Comparison of ENCODE assay signal across 8 cellular contexts in genomic region chr14:49584981-49585640, GRCh38. TPM values are rescaled to one million over a fixed set of nuclear protein-coding genes. Genes with fewer than 3 reads are reported as not detected.
DNase-seq lines count a peak whose midpoint lies in the region; TF ChIP-seq lines count a peak whose summit lies in the region.
"Not testable (repeated sequence)": the region's sequence is repeated elsewhere in the genome, so short reads cannot be mapped to it uniquely, and the experiment has no call there.

No MANE protein-coding gene starts in this region.

- H3K79me2 ChIP-seq in MM.1S (ENCODE audit: low read length) (peaks cover 44% of the 10 kb centered on the region), trophoblast cell (ENCODE audit: control insufficient read depth, insufficient read depth, low read length, poor library complexity) (peaks cover 16% of the 10 kb centered on the region)

- H2BK120ac ChIP-seq in trophoblast cell (ENCODE audit: insufficient read depth, low read length, poor library complexity): peak overlapping the region; percentile 56

- H3K4me1 ChIP-seq in MM.1S (ENCODE audit: low read length); trophoblast cell (ENCODE audit: control insufficient read depth in 1 of 2, insufficient read depth in 2 of 2, low read length in 2 of 2): not testable (repeated sequence)
- peaks cover 23% of the 10 kb centered on the region for H3K4me1 ChIP-seq in adipocyte (ENCODE audit: control insufficient read depth, insufficient read depth, low read length)
- peaks cover 4 to 16% (median 7%) of the 10 kb centered on the region in 4 donors for H3K4me1 ChIP-seq in liver (ENCODE audit: control insufficient read depth in 4 of 4, insufficient read depth in 4 of 4, low read length in 3 of 4)
- peaks cover 13 to 15% of the 10 kb centered on the region in 2 donors for H3K4me1 ChIP-seq in thyroid gland

- not testable (repeated sequence) for H2BK12ac ChIP-seq in trophoblast cell (ENCODE audit: low read length)

- H4K8ac ChIP-seq in trophoblast cell (ENCODE audit: low read depth, low read length): peak overlapping the region; percentile 77

- H3K4me3 ChIP-seq in MM.1S (ENCODE audit: low read length) (peak overlapping the region; percentile 86), adipocyte (ENCODE audit: low read length) (peak overlapping the region; percentile 95), liver (ENCODE audit: low read depth in 1 of 3, low read length in 3 of 3) (peak overlapping the region; percentile 77 to 97 (median 87)), trophoblast cell (ENCODE audit: low read depth, low read length) (peak overlapping the region; percentile 78), thyroid gland (replicated peaks in 1 of 3) (peak overlapping the region; percentile 37 to 81 (median 76))

- H3F3A ChIP-seq in MM.1S (ENCODE audit: insufficient read depth, low read length): peaks cover 13% of the 10 kb centered on the region

- not testable (repeated sequence) for H3K23ac ChIP-seq in trophoblast cell (ENCODE audit: low read length)

- not testable (repeated sequence) for H4K91ac ChIP-seq in trophoblast cell (ENCODE audit: low read depth, low read length)

- H3K27me3 ChIP-seq in MM.1S (replicated peaks; ENCODE audit: insufficient read depth, low read length); adipocyte (replicated peaks; ENCODE audit: control insufficient read depth, insufficient read depth, low read length); liver (ENCODE audit: control insufficient read depth in 4 of 4, insufficient read depth in 4 of 4, low read length in 3 of 4); trophoblast cell (ENCODE audit: insufficient read depth, low read length); thyroid gland: not testable (repeated sequence)

- not testable (repeated sequence) for H3K14ac ChIP-seq in trophoblast cell (ENCODE audit: low read length)

- intact Hi-C loops in thyroid gland (cut with DNase I): not testable (repeated sequence)

- not testable (repeated sequence) for TF ChIP-seq CTCF in MM.1S (IDR thresholded peaks at IDR 0.05; ENCODE audit: low read length); liver (IDR thresholded peaks at IDR 0.05; ENCODE audit: low read depth, low read length, missing input control); thyroid gland (IDR thresholded peaks at IDR 0.05)

- not testable (repeated sequence) for TF ChIP-seq POLR2A in erythroblast (IDR thresholded peaks at IDR 0.05; ENCODE audit: low read length); thyroid gland (IDR thresholded peaks at IDR 0.05)

- not testable (repeated sequence) for H4K20me1 ChIP-seq in MM.1S (ENCODE audit: insufficient read depth, low read length)

- H2BK5ac ChIP-seq in trophoblast cell (ENCODE audit: low read depth, low read length, poor library complexity): not testable (repeated sequence)

- H3K36me3 ChIP-seq in MM.1S (replicated peaks; ENCODE audit: insufficient read depth, low read length): not testable (repeated sequence)
- H3K36me3 ChIP-seq in adipocyte (ENCODE audit: control insufficient read depth, insufficient read depth, low read length, severe bottlenecking): peaks cover 26% of the 10 kb centered on the region
- peaks cover 3 to 21% (median 16%) of the 10 kb centered on the region in 4 donors for H3K36me3 ChIP-seq in liver (ENCODE audit: control insufficient read depth in 4 of 4, insufficient read depth in 3 of 4, low read depth in 1 of 4, low read length in 3 of 4)
- peaks cover 14 to 17% of the 10 kb centered on the region in 2 experiments for H3K36me3 ChIP-seq in trophoblast cell (ENCODE audit: control insufficient read depth in 1 of 2, insufficient read depth in 2 of 2, low read length in 2 of 2)
- H3K36me3 ChIP-seq in thyroid gland: peaks cover 8 to 17% of the 10 kb centered on the region in 2 donors

- H3K9me3 ChIP-seq in MM.1S (replicated peaks; ENCODE audit: insufficient read depth, low read length); adipocyte (ENCODE audit: control insufficient read depth, low read length); liver (ENCODE audit: control insufficient read depth in 4 of 4, low read length in 3 of 4); trophoblast cell (ENCODE audit: insufficient read depth, low read depth, low read length); thyroid gland: not testable (repeated sequence)

- H2AK5ac ChIP-seq in trophoblast cell (ENCODE audit: low read length): not testable (repeated sequence)

- peak overlapping the region; percentile 45; the same call in 1 of the 2 replicates for H3K4me2 ChIP-seq in MM.1S (ENCODE audit: low read depth, low read length)
- peak overlapping the region; percentile 56 for H3K4me2 ChIP-seq in trophoblast cell (ENCODE audit: low read length)

- H3K18ac ChIP-seq in trophoblast cell (ENCODE audit: low read length): not testable (repeated sequence)

- not testable (repeated sequence) for H2AFZ ChIP-seq in MM.1S (ENCODE audit: low read length); trophoblast cell (ENCODE audit: insufficient read depth, low read length, poor library complexity)

- H3K79me1 ChIP-seq in trophoblast cell (ENCODE audit: low read length): not testable (repeated sequence)

- TF ChIP-seq RAD21 in liver (IDR thresholded peaks at IDR 0.05): not testable (repeated sequence)

- peak overlapping the region; percentile 100 for H3K4ac ChIP-seq in trophoblast cell (ENCODE audit: low read depth, low read length)

- peak overlapping the region; percentile 82; the same call in 1 of the 2 replicates for H3K27ac ChIP-seq in MM.1S (ENCODE audit: low read length)
- H3K27ac ChIP-seq in liver (ENCODE audit: low read depth in 1 of 2, low read length in 2 of 2); trophoblast cell (ENCODE audit: low read depth, low read length): not testable (repeated sequence)
- peak overlapping the region in 1 of 3 donors; percentile 94 for H3K27ac ChIP-seq in thyroid gland

- not testable (repeated sequence) for H3K9me2 ChIP-seq in MM.1S (replicated peaks; ENCODE audit: insufficient read depth, low read length)

- peak overlapping the region; percentile 96 for H3K9ac ChIP-seq in MM.1S (ENCODE audit: low read length)
- H3K9ac ChIP-seq in adipocyte (ENCODE audit: low read length): peak overlapping the region; percentile 98
- peak overlapping the region; percentile 84 to 98 for H3K9ac ChIP-seq in liver (ENCODE audit: low read depth in 1 of 2, low read length in 2 of 2)
- peak overlapping the region; percentile 71 for H3K9ac ChIP-seq in trophoblast cell (ENCODE audit: low read length)

- WGBS in liver: 28% methylated on average over 32 of the region's 32 CpGs
- WGBS in trophoblast cell (ENCODE audit: extremely low coverage, insufficient coverage, insufficient read length): no CpG with 5 or more reads among the region's 32 CpGs
- 14 to 17% methylated on average over 32 of the region's 32 CpGs for WGBS in thyroid gland, 2 donors

- DNase-seq in DMS53 (lab: John Stamatoyannopoulos, UW) (peak; percentile 38), UCSD-AML1 (lab: John Stamatoyannopoulos, UW; ENCODE audit: unreplicated experiment) (peak; percentile 13), adipocyte (ENCODE audit: low read depth) (peak; percentile 40), erythroblast (lab: John Stamatoyannopoulos, UW) (peak; percentile 40 to 68), trophoblast cell (peak in 1 of 2 donors; percentile 24)
- DNase-seq in MM.1S, thyroid gland: not testable (repeated sequence)

- peak overlapping the region; percentile 36 for H4K12ac ChIP-seq in trophoblast cell (ENCODE audit: low read depth, low read length)

RNA-seq across cellular contexts. Expression of gene RPS29, which starts 1.1 kb away (rescaled TPM):
- total RNA-seq in liver (1,000 to 10,000 TPM in 1 of 2 donors, 100 to 1,000 TPM in 1; 606 to 1,739 TPM), thyroid gland (1,000 to 10,000 TPM; 1,423 to 9,553 (median 5,247) TPM)
- 1,000 to 10,000 TPM in 1 of 2 donors, 100 to 1,000 TPM in 1; 584 to 1,071 TPM for polyA plus RNA-seq in liver
- polyA plus RNA-seq in trophoblast cell (2013): 13,391 and 13,743 TPM in 2 replicates

RNA-seq across cellular contexts. Expression of gene LRR1, which starts 13.6 kb away (rescaled TPM):
- total RNA-seq in liver (10 to 100 TPM in 1 of 2 donors, 1 to 10 TPM in 1; 3.8 to 23.2 TPM), thyroid gland (1 to 10 TPM; 5.2 to 8.9 (median 6.9) TPM)
- polyA plus RNA-seq in liver: 1 to 10 TPM; 3.7 to 4.4 TPM
- 12.6 and 13.5 TPM in 2 replicates for polyA plus RNA-seq in trophoblast cell (2013)

RNA-seq across cellular contexts. Expression of gene RPL36AL, which starts 35.3 kb away (rescaled TPM):
- total RNA-seq in liver (100 to 1,000 TPM; 110 to 115 TPM), thyroid gland (100 to 1,000 TPM; 119 to 348 (median 175) TPM)
- 100 to 1,000 TPM; 181 to 268 TPM for polyA plus RNA-seq in liver
- polyA plus RNA-seq in trophoblast cell (2013): 509 and 527 TPM in 2 replicates

RNA-seq across cellular contexts. Expression of gene MGAT2, which starts 35.5 kb away (rescaled TPM):
- total RNA-seq in liver (10 to 100 TPM; 31.5 to 44.0 TPM), thyroid gland (10 to 100 TPM; 23.8 to 26.7 (median 25.6) TPM)
- polyA plus RNA-seq in liver: 10 to 100 TPM; 10.5 to 26.0 TPM
- 18.0 and 18.4 TPM in 2 replicates for polyA plus RNA-seq in trophoblast cell (2013)

RNA-seq across cellular contexts. Expression of gene DNAAF2, which starts 49.9 kb away (rescaled TPM):
- 1 to 10 TPM; 4.6 to 8.2 TPM for total RNA-seq in liver
- 1 to 10 TPM; 4.2 to 6.1 TPM for polyA plus RNA-seq in liver
- 6.2 and 6.3 TPM in 2 replicates for polyA plus RNA-seq in trophoblast cell (2013)
- 10 to 100 TPM in 2 of 4 donors, 1 to 10 TPM in 2; 5.6 to 15.3 (median 11.5) TPM for total RNA-seq in thyroid gland
